1 cellular context compared by ENCODE assay signal in the genomic region with DNA sequence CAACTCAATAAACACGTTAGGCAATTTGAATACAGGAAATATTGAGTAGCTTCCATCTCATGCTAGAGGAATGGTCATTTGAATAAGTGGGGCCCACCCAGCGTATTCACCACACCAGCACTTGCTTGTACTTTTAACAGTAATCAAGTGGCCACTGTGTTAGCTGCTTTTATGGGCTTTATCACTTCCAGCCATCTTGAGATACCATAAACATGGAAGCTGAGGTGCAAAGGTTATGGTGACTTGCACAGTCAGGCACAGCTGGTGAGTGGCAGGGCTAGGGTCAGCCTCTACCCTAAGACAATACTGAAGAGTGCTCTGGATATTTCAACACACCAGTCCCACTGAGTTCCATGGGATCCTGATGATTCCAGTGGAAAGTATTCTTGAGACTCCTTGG.
TF ChIP-seq lines count a peak whose summit lies in the region.

No MANE protein-coding gene starts in this region.

TF ChIP-seq in neural cell, 6 proteins besides CTCF, POLR2A, EP300 and RAD21:
- TF ChIP-seq SMC3 (conservative IDR thresholded peaks at IDR 0.05; ENCODE audit: poor library complexity), result no peak
